24 cellular contexts compared by ENCODE assay signal in the genomic region with DNA sequence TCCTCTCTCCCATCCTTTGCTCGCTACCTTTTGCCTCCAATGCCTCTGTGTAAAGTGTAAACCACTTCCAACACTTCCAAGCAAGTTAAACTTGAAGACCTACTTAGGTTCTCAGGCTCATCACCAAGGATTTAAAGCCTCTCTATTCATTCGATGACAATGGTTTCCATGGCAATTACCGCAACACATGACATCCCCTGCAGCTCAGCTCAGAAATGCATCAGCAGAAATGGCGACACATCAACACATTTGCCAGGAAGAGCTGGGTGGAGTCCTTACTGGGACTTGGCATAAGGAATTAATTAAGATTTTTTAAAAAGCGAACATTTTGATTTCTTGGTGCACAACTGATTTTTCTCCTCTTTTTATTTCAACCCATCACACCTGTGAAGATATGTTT.
DNase-seq lines count a peak whose midpoint lies in the region; ATAC-seq and TF ChIP-seq lines count a peak whose summit lies in the region.
"Had no signal": no experiment of that assay in that cellular context is flagged by ENCODE, and none has a peak within 500 bp of the region (broad histone marks: within the 10 kb centered on the region; RNA-seq: fewer than 3 reads in every experiment).

No MANE protein-coding gene starts in this region.

- intact Hi-C loops in A673 (cut with micrococcal nuclease; ENCODE audit: unreplicated experiment): no loop called here

- TF ChIP-seq CTCF in A673 (conservative IDR thresholded peaks at IDR 0.05; ENCODE audit: low read depth, low read length) (no peak), cardiac fibroblast (IDR thresholded peaks at IDR 0.05; ENCODE audit: low read depth, low read length) (no peak), GM20000 (IDR thresholded peaks at IDR 0.05; ENCODE audit: extremely low read depth, missing control alignments) (no peak)

- no peaks in the 10 kb centered on the region for H3K27me3 ChIP-seq in A673 (replicated peaks; ENCODE audit: insufficient read depth, low read depth, low read length, poor library complexity)
- H3K27me3 ChIP-seq: adrenal gland, breast epithelium, testis, uterus had no signal

- no peaks in the 10 kb centered on the region for H3K9me3 ChIP-seq in A673 (ENCODE audit: low read depth, low read length, poor library complexity, severe bottlenecking)
- H3K9me3 ChIP-seq: adrenal gland, breast epithelium, testis, uterus had no signal

- DNase-seq in A673 (ENCODE audit: low spot score) (peak; percentile 12), GM04504 (ENCODE audit: low read depth) (peak; percentile 20), cardiac fibroblast (ENCODE audit: low read depth in 2 of 2) (peak; percentile 11 to 55), left kidney (ENCODE audit: low read depth, low spot score) (peak; percentile 30), GM20000 (ENCODE audit: low spot score) (no peak), RPMI8226 (no peak)
- DNase-seq in activated T-cell treated with anti-CD3 and anti-CD28 coated beads, Interleukin-2, amount 50 U/mL, for 48 hours: no peak
- DNase-seq: activated CD4-positive, CD25-positive, alpha-beta regulatory T cell treated with anti-CD3 and anti-CD28 coated beads, Interleukin-2, amount 50 U/mL, for 72 hours; activated CD8-positive, alpha-beta T cell treated with anti-CD3 and anti-CD28 coated beads, Interleukin-2, amount 10 ng/mL, durations not matched to agents 7 days and 5 days; adrenal gland; cortex of kidney; hippocampal formation; natural killer cell; NCI-H1694 treated with DMSO at 0.1 percent for 48 hours; NCI-H226; PC-3; SHP77 treated with DMSO at 0.1 percent for 48 hours; T-cell; testis; uterus had no signal

- no peak for ATAC-seq in GM19467 (IDR thresholded peaks at IDR 0.05; ENCODE audit: unreplicated experiment)
- ATAC-seq: activated CD8-positive, alpha-beta T cell treated with anti-CD3 and anti-CD28 coated beads, Interleukin-2, amount 10 ng/mL, durations not matched to agents 7 days and 5 days; HCT116; K562; natural killer cell; PC-3; T-cell had no signal

- H3K36me3 ChIP-seq in A673 (ENCODE audit: insufficient read depth, low read length, poor library complexity, severe bottlenecking): no peaks in the 10 kb centered on the region
- H3K36me3 ChIP-seq: adrenal gland, breast epithelium, uterus had no signal

- POLR2A ChIA-PET in A673 (lab: Charles Lee; ENCODE audit: low non-redundant PET): no interaction called here

- H3K4me1 ChIP-seq in A673 (ENCODE audit: insufficient read depth, low read length, poor library complexity, severe bottlenecking): no peaks in the 10 kb centered on the region
- H3K4me1 ChIP-seq: adrenal gland, breast epithelium, testis, uterus had no signal

- no TSS peak for BruUV-seq in A673 (replicated peaks; lab: Mats Ljungman, UMichigan)

- H3K4me3 ChIP-seq in A673 (ENCODE audit: low read depth, low read length, poor library complexity, severe bottlenecking): no peak overlapping the region
- no peak overlapping the region for H3K4me3 ChIP-seq in cardiac fibroblast (replicated peaks in 1 of 2; ENCODE audit: low read depth in 2 of 2, low read length in 2 of 2)
- H3K4me3 ChIP-seq: adrenal gland, breast epithelium, K562, testis, uterus had no signal

- H3K27ac ChIP-seq in A673 (ENCODE audit: low read depth, low read length, poor library complexity, severe bottlenecking): no peak overlapping the region
- H3K27ac ChIP-seq: adrenal gland, breast epithelium, testis, uterus had no signal

- CTCF ChIA-PET in A673 (lab: Charles Lee): no interaction called here

Comparison
In these comparisons a context has a peak if more than half of its experiments do, and no peak if none do; other contexts are left out.
1. DNase-seq: peak in A673 (single experiment), GM04504 (single experiment), cardiac fibroblast (2 of 2) and left kidney (single experiment); none in GM20000 (single experiment), RPMI8226 (single experiment) and activated T-cell treated with anti-CD3 and anti-CD28 coated beads, Interleukin-2, amount 50 U/mL, for 48 hours (0 of 2).